Comparison of ENCODE assay signal across 26 cellular contexts in the genomic region with DNA sequence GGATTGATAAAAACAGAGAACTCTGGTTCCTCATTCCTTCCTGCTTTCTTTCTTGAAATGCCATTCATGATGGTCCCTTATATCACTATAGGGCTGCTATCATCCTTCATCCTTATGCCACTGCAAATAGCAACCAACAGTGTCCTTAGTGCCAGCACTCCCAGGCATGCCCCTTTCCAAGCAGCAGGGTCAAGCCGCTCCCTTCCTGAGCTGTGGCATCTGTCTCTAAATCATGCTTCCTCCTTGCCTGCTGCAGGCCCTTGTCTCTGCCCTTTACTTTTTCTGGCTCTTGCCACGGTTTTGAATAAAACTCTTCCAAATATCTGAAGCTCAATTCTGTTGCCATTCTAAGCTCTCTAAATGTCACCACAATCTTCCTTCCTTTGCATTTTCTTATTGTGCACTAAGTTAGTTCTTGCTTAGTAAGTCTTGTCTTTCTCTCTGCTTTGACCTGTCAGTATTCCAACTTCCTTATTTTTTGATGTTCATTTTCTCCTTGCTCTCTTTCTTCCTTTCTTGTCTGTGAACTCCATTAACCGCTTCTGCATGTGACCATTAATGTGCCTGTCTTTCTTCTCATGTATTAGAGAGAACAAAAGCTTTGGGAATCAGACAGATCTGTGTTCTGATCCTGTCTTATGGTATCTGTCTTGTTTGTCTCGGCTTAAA. TPM values are rescaled to one million over a fixed set of nuclear protein-coding genes. Genes with fewer than 3 reads are reported as not detected.
DNase-seq lines count a peak whose midpoint lies in the region; ATAC-seq and TF ChIP-seq lines count a peak whose summit lies in the region.
"Had no signal": no experiment of that assay in that cellular context is flagged by ENCODE, and none has a peak within 500 bp of the region (broad histone marks: within the 10 kb centered on the region; RNA-seq: fewer than 3 reads in every experiment).

No MANE protein-coding gene starts in this region.

- no peaks in the 10 kb centered on the region for H3K27me3 ChIP-seq in mesenchymal stem cell (ENCODE audit: control insufficient read depth in 1 of 2, insufficient read depth in 1 of 2, low read length in 2 of 2)
- no peaks in the 10 kb centered on the region for H3K27me3 ChIP-seq in transverse colon
- H3K27me3 ChIP-seq: BLaER1, esophagus squamous epithelium, pancreas, stomach, uterus had no signal

- TF ChIP-seq POLR2A in transverse colon (IDR thresholded peaks at IDR 0.05) = no peak

- peak overlapping the region; percentile 27 for H4K8ac ChIP-seq in mesenchymal stem cell (ENCODE audit: low read length)

- 60% methylated on average over 4 of the region's 4 CpGs for WGBS in mesenchymal stem cell
- 42 to 47% methylated on average over 4 of the region's 4 CpGs for WGBS in transverse colon (ENCODE audit: low coverage in 1 of 2), 2 donors

- peaks cover 5% of the 10 kb centered on the region for H3K79me1 ChIP-seq in mesenchymal stem cell (replicated peaks; ENCODE audit: low read length, poor library complexity, severe bottlenecking)

- H3K4me3 ChIP-seq in mesenchymal stem cell (ENCODE audit: insufficient read depth in 1 of 2, low read depth in 1 of 2, low read length in 2 of 2) (no peak overlapping the region), transverse colon (no peak overlapping the region)
- H3K4me3 ChIP-seq: BLaER1, esophagus squamous epithelium, GM12878, pancreas, stomach, uterus had no signal

- H3K23ac ChIP-seq in mesenchymal stem cell (ENCODE audit: low read length in 2 of 2) = no peak overlapping the region

- peak overlapping the region; percentile 37 to 80 for H3K18ac ChIP-seq in mesenchymal stem cell (ENCODE audit: low read depth in 1 of 2, low read length in 2 of 2)

- no peak overlapping the region for H3K9ac ChIP-seq in mesenchymal stem cell (ENCODE audit: low read length)
- H3K9ac ChIP-seq: BLaER1 had no signal

- no peak overlapping the region for H4K91ac ChIP-seq in mesenchymal stem cell (ENCODE audit: low read length)

- H3K9me3 ChIP-seq in mesenchymal stem cell (ENCODE audit: control insufficient read depth, low read length) = no peaks in the 10 kb centered on the region
- H3K9me3 ChIP-seq in transverse colon = no peaks in the 10 kb centered on the region
- H3K9me3 ChIP-seq: BLaER1, esophagus squamous epithelium, pancreas, stomach, uterus had no signal

- no peak overlapping the region for H2BK15ac ChIP-seq in mesenchymal stem cell (ENCODE audit: low read depth, poor library complexity, severe bottlenecking)

- no peak overlapping the region for H2BK5ac ChIP-seq in mesenchymal stem cell (ENCODE audit: low read depth, low read length, poor library complexity, severe bottlenecking)

- DNase-seq in Right ventricle myocardium superior = no peak
- DNase-seq in Right ventricle myocardium inferior (ENCODE audit: missing footprints) = no peak
- DNase-seq in SKM-1 treated with dmso at 0.1 percent for 144 hours (lab: John Stamatoyannopoulos, UW; ENCODE audit: unreplicated experiment) = peak; percentile 78
- DNase-seq in mesenchymal stem cell = no peak
- peak; percentile 17 for DNase-seq in transverse colon
- DNase-seq in stimulated activated CD8-positive, alpha-beta memory T cell treated with anti-CD3 and anti-CD28 coated beads, Interleukin-4, amount 100 ng/mL, for 48 hours = no peak
- no peak for DNase-seq in activated CD4-positive, CD25-positive, alpha-beta regulatory T cell (lab: John Stamatoyannopoulos, UW)
- no peak for DNase-seq in activated CD4-positive, alpha-beta T cell treated with anti-CD3 and anti-CD28 coated beads for 48 hours
- DNase-seq: 8988T; DMS 273 treated with DMSO at 0.1 percent for 48 hours; effector memory CD8-positive, alpha-beta T cell; esophagus squamous epithelium; IMR-90; NCI-H1048; NCI-H2081; NCI-H524; pancreas; SHP77 treated with DMSO at 0.1 percent for 48 hours; stomach; T-helper 17 cell; uterus had no signal

- peak overlapping the region in 1 of 2 experiments; percentile 9 for H3K4ac ChIP-seq in mesenchymal stem cell (ENCODE audit: low read depth in 1 of 2, low read length in 2 of 2)

- no peaks in the 10 kb centered on the region for H3K4me1 ChIP-seq in mesenchymal stem cell (ENCODE audit: control insufficient read depth, insufficient read depth, low read depth, low read length)
- peaks cover 0 to 45% (median 8%) of the 10 kb centered on the region in 4 donors for H3K4me1 ChIP-seq in transverse colon
- H3K4me1 ChIP-seq: pancreas, stomach, uterus had no signal

- H3K4me2 ChIP-seq in mesenchymal stem cell (ENCODE audit: low read length, poor library complexity, severe bottlenecking) = no peak overlapping the region
- H3K4me2 ChIP-seq: BLaER1 had no signal

- H3K36me3 ChIP-seq in mesenchymal stem cell (ENCODE audit: control insufficient read depth in 1 of 2, insufficient read depth in 2 of 2, low read depth in 1 of 2, low read length in 2 of 2) = no peaks in the 10 kb centered on the region
- no peaks in the 10 kb centered on the region for H3K36me3 ChIP-seq in transverse colon
- H3K36me3 ChIP-seq: BLaER1, esophagus squamous epithelium, pancreas, stomach, uterus had no signal

- intact Hi-C loops in Right ventricle myocardium superior (cut with DNase I) (no loop called here), Right ventricle myocardium inferior (cut with DNase I) (loop anchor here (2.0 kb wide), 1 partner anchor 19 kb away; a partner anchor contains a TSS), transverse colon (cut with DNase I; ENCODE audit: low total_unique reads) (no loop called here)

- peak; percentile 14 for ATAC-seq in Right ventricle myocardium superior (ENCODE audit: poor library complexity)
- ATAC-seq in Right ventricle myocardium inferior = no peak
- ATAC-seq: activated naive CD4-positive, alpha-beta T cell treated with anti-CD3 and anti-CD28 coated beads, Interleukin-2, amount 50 U/mL, for 72 hours; effector memory CD8-positive, alpha-beta T cell; sciatic nerve; T-helper 17 cell; WTC11 had no signal

- TF ChIP-seq EP300 in transverse colon (IDR thresholded peaks at IDR 0.05; ENCODE audit: low read depth) = no peak

- no peak overlapping the region for H3K27ac ChIP-seq in mesenchymal stem cell (ENCODE audit: low read length, poor library complexity, severe bottlenecking)
- H3K27ac ChIP-seq in transverse colon = peak overlapping the region; percentile 6 to 64 (median 34)
- H3K27ac ChIP-seq: BLaER1 had no signal

- in situ Hi-C loops in transverse colon (cut with MboI; ENCODE audit: low pct_ligation_motif_present in 1 of 4, low pct_unique_long_range_greater_than_20kb in 1 of 4, low sequenced_read_pairs in 3 of 4) = no loop called here

- no peak overlapping the region for H2BK120ac ChIP-seq in mesenchymal stem cell (ENCODE audit: low read depth, low read length)

- no peak overlapping the region for H2AFZ ChIP-seq in mesenchymal stem cell (ENCODE audit: low read depth, low read length)

- H2AK5ac ChIP-seq in mesenchymal stem cell (ENCODE audit: low read length, severe bottlenecking) = no peak overlapping the region

- no peak overlapping the region for H3K14ac ChIP-seq in mesenchymal stem cell (ENCODE audit: low read length in 2 of 2)

- peak overlapping the region; percentile 69 to 91 for H2BK12ac ChIP-seq in mesenchymal stem cell (ENCODE audit: low read length in 2 of 2)

- TF ChIP-seq CTCF in transverse colon (IDR thresholded peaks at IDR 0.05) = no peak

RNA-seq across cellular contexts. Expression of a gene that starts 19.9 kb away (rescaled TPM):
- total RNA-seq in Right ventricle myocardium superior (15.6 TPM), Right ventricle myocardium inferior (16.8 TPM), transverse colon (10 to 100 TPM in 1 of 4 donors, 1 to 10 TPM in 3; 2.2 to 12.4 (median 6.5) TPM)
- polyA plus RNA-seq in mesenchymal stem cell (2013, experiment 1 of 2) = 16.9 TPM
- 16.9 TPM for polyA plus RNA-seq in mesenchymal stem cell (2013, experiment 2 of 2)
- total RNA-seq: activated naive CD4-positive, alpha-beta T cell treated with anti-CD3 and anti-CD28 coated beads, Interleukin-2, amount 50 U/mL, for 72 hours had no signal
- polyA plus RNA-seq: IMR-90 had no signal

Comparison
In these comparisons a context has a peak if more than half of its experiments do, and no peak if none do; other contexts are left out.
1. DNase-seq: peak in SKM-1 treated with dmso at 0.1 percent for 144 hours (single experiment) and transverse colon (single experiment); none in Right ventricle myocardium superior (single experiment), Right ventricle myocardium inferior (single experiment), mesenchymal stem cell (single experiment), stimulated activated CD8-positive, alpha-beta memory T cell treated with anti-CD3 and anti-CD28 coated beads, Interleukin-4, amount 100 ng/mL, for 48 hours (single experiment), activated CD4-positive, CD25-positive, alpha-beta regulatory T cell (0 of 4) and activated CD4-positive, alpha-beta T cell treated with anti-CD3 and anti-CD28 coated beads for 48 hours (single experiment).